Comparison of ENCODE assay signal across 1 cellular context in the genomic region with DNA sequence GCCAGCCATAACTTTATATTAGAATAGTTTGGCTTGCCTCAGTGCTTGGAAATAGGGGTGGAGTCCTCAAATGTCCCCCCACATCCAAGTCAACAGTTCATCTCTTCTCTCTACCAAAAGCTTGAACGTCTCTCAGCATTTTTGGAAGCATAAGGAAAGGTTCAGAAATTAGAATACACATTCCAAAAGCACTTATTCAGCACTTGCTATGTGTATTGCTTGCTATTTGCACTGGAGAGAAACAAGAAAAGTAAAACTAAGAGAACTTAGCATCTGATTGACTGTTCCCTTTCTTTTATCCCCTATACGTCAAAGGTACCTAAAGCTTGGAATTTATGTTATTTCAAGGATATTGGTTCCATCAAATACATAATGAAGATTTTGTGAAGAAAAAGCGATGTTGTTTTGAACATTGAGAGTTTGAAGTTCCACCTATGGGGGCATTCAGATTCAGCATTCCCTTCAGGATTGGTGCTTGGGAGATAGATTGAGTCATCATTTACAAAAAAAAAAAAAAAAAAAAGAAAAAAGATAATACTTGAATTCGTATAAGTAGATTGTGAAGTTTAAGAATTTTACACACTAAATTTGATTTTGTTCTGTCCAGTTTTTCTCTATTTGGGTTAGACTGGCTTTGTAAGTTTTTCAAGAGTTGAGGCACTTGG.
TF ChIP-seq lines count a peak whose summit lies in the region.

No MANE protein-coding gene starts in this region.

TF ChIP-seq in HEK293, 187 proteins besides CTCF, POLR2A, EP300 and RAD21:
- TF ChIP-seq, protein P1, sequence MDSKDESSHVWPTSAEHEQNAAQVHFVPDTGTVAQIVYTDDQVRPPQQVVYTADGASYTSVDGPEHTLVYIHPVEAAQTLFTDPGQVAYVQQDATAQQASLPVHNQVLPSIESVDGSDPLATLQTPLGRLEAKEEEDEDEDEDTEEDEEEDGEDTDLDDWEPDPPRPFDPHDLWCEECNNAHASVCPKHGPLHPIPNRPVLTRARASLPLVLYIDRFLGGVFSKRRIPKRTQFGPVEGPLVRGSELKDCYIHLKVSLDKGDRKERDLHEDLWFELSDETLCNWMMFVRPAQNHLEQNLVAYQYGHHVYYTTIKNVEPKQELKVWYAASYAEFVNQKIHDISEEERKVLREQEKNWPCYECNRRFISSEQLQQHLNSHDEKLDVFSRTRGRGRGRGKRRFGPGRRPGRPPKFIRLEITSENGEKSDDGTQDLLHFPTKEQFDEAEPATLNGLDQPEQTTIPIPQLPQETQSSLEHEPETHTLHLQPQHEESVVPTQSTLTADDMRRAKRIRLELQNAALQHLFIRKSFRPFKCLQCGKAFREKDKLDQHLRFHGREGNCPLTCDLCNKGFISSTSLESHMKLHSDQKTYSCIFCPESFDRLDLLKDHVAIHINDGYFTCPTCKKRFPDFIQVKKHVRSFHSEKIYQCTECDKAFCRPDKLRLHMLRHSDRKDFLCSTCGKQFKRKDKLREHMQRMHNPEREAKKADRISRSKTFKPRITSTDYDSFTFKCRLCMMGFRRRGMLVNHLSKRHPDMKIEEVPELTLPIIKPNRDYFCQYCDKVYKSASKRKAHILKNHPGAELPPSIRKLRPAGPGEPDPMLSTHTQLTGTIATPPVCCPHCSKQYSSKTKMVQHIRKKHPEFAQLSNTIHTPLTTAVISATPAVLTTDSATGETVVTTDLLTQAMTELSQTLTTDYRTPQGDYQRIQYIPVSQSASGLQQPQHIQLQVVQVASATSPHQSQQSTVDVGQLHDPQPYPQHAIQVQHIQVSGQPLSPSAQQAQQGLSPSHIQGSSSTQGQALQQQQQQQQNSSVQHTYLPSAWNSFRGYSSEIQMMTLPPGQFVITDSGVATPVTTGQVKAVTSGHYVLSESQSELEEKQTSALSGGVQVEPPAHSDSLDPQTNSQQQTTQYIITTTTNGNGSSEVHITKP (tag by site-specific recombination; IDR thresholded peaks at IDR 0.05), result no peak
- no peak for TF ChIP-seq FEZF1 (tag by site-specific recombination; IDR thresholded peaks at IDR 0.05)
- no peak for TF ChIP-seq ZSCAN16 (tag by site-specific recombination; IDR thresholded peaks at IDR 0.05)
- no peak for TF ChIP-seq GLIS2 (tag by site-specific recombination; IDR thresholded peaks at IDR 0.05)
- no peak for TF ChIP-seq ZNF48 (tag by site-specific recombination; IDR thresholded peaks at IDR 0.05)
- TF ChIP-seq ZFP3 (tag by site-specific recombination; IDR thresholded peaks at IDR 0.05; ENCODE audit: low read depth), result no peak
- TF ChIP-seq ZNF169 (tag by site-specific recombination; IDR thresholded peaks at IDR 0.05), result no peak
- TF ChIP-seq EGR2 (tag by site-specific recombination; IDR thresholded peaks at IDR 0.05; ENCODE audit: low read depth), result no peak
- TF ChIP-seq ZNF660 (tag by site-specific recombination; IDR thresholded peaks at IDR 0.05), result no peak
- no peak for TF ChIP-seq YY1 (tag by site-specific recombination; IDR thresholded peaks at IDR 0.05)
- no peak for TF ChIP-seq ZNF114 (tag by site-specific recombination; IDR thresholded peaks at IDR 0.05)
- TF ChIP-seq ZNF501 (tag by site-specific recombination; IDR thresholded peaks at IDR 0.05), result no peak
